8 cellular contexts compared by ENCODE assay signal in the genomic region with DNA sequence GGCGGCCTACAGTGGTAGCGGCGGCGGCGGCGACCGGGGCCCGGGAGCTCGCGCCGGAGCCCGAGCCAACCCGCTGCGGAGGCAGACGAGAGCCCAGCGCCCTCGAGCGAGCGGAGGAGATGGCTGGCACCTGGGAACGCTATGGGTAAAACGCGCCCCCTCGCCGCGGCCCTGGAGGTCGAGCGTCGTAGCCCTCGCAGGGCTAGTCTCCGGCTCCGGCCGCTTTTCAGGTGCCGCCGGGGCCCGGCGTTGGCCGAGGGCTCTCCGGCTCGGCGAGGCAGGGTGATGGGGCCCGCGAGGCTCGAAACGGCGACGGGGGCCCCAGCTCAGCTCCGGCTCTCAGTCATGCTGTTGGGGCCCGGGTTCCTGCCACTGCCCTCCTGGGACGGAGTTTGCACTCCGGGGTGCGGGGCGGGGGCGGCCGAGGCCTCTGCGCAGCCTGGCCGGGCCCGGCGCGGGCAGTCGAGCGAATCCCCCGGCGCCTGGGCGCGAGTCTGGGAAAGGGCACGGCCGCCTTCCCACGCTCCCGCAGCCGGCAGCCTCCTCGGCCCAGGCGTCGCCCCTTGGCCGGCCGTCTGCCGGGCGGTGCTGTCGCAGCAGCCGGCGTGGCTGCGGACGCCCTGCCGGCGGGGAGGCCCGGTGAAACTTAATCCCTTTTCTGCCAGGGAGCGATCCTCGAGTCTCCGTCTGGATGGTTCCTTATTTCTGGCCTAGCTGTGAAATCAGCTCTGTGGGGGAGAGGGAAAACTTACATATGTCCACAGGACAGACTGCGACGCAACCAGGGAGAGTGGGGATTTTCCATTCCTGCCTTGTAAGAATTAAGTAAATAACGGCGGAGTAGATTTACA. TPM values are rescaled to one million over a fixed set of nuclear protein-coding genes. Genes with fewer than 3 reads are reported as not detected.
DNase-seq lines count a peak whose midpoint lies in the region; ATAC-seq and TF ChIP-seq lines count a peak whose summit lies in the region.

No MANE protein-coding gene starts in this region.

- 58% methylated on average over 85 of the region's 92 CpGs; no CpG with 5 or more reads in 1 of the 2 donors for WGBS in transverse colon (ENCODE audit: low coverage in 1 of 2), 2 donors

- H3K4me1 ChIP-seq in transverse colon: peaks cover 0 to 6% (median 2%) of the 10 kb centered on the region in 4 donors

- POLR2A ChIA-PET in GM10248 (lab: Yijun Ruan, JAX): no interaction called here

- TF ChIP-seq POLR2A in transverse colon (IDR thresholded peaks at IDR 0.05): no peak

- no peak overlapping the region for H3K27ac Mint-ChIP-seq in neural crest cell (ENCODE audit: unreplicated experiment)

- no peaks in the 10 kb centered on the region for H3K36me3 ChIP-seq in transverse colon

- TF ChIP-seq CTCF in GM10248 (IDR thresholded peaks at IDR 0.05; ENCODE audit: control extremely low read depth, extremely low read depth, low read depth, missing control alignments) (no peak), fibroblast of villous mesenchyme (IDR thresholded peaks at IDR 0.05; ENCODE audit: insufficient read depth, low read depth, low read length) (no peak), neural crest cell (conservative IDR thresholded peaks at IDR 0.05) (peak; percentile 9), transverse colon (IDR thresholded peaks at IDR 0.05) (no peak)

- no peak for TF ChIP-seq EP300 in transverse colon (IDR thresholded peaks at IDR 0.05; ENCODE audit: low read depth)

- H3K4me1 Mint-ChIP-seq in neural crest cell: peaks cover 15% of the 10 kb centered on the region

- H3K27ac ChIP-seq in transverse colon: peak overlapping the region; percentile 85 to 90 (median 88)

- H3K27me3 ChIP-seq in transverse colon: no peaks in the 10 kb centered on the region

- H3K4me3 ChIP-seq in fibroblast of villous mesenchyme (ENCODE audit: low read depth, low read length) (peak overlapping the region; percentile 57), transverse colon (peak overlapping the region; percentile 32 to 64 (median 47))

- H3K9me3 ChIP-seq in transverse colon: no peaks in the 10 kb centered on the region

- intact Hi-C loops in transverse colon (cut with DNase I; ENCODE audit: low total_unique reads): no loop called here

- peaks cover 31% of the 10 kb centered on the region for H3K27me3 Mint-ChIP-seq in neural crest cell (ENCODE audit: low read depth)

- peak; percentile 22 for ATAC-seq in HG02623 (IDR thresholded peaks at IDR 0.05; ENCODE audit: unreplicated experiment)

- H3K36me3 Mint-ChIP-seq in neural crest cell (ENCODE audit: low read depth): no peaks in the 10 kb centered on the region

- peak overlapping the region; percentile 79 for H3K4me3 Mint-ChIP-seq in neural crest cell

- DNase-seq in GM10248 (ENCODE audit: extremely low spot score) (peak; percentile 23), NCI-H524 (lab: John Stamatoyannopoulos, UW) (peak; percentile 50 to 85), fibroblast of villous mesenchyme (ENCODE audit: low read depth) (peak; percentile 81), neural crest cell (ENCODE audit: low read depth, low spot score) (peak; percentile 28), transverse colon (peak; percentile 14), NCI-H2029 (lab: John Stamatoyannopoulos, UW) (no peak)
- peak; percentile 5 for DNase-seq in activated effector memory CD4-positive, alpha-beta T cell treated with Interleukin-2 at 50 U/mL for 16 hours

- in situ Hi-C loops in transverse colon (cut with MboI; ENCODE audit: low pct_ligation_motif_present in 1 of 4, low pct_unique_long_range_greater_than_20kb in 1 of 4, low sequenced_read_pairs in 3 of 4): no loop called here

- H3K9me3 Mint-ChIP-seq in neural crest cell: peaks cover 3% of the 10 kb centered on the region

- CTCF ChIA-PET in GM10248 (lab: Yijun Ruan, JAX): no interaction called here

RNA-seq across cellular contexts. Expression of gene MID2, which starts 0.8 kb away (rescaled TPM):
- total RNA-seq in fibroblast of villous mesenchyme: 21.6 and 33.2 TPM in 2 replicates
- total RNA-seq in neural crest cell: 5.1 and 5.5 TPM in 2 replicates
- 10 to 100 TPM in 2 of 4 donors, 1 to 10 TPM in 2; 4.6 to 76.6 (median 12.8) TPM for total RNA-seq in transverse colon

RNA-seq across cellular contexts. Expression of gene NCBP2L, which starts 49.0 kb away (rescaled TPM):
- total RNA-seq in fibroblast of villous mesenchyme (not detected in 2 replicates), neural crest cell (not detected in 2 replicates), transverse colon (not detected)

RNA-seq across cellular contexts. Expression of gene TSC22D3, which starts 50.9 kb away (rescaled TPM):
- total RNA-seq in fibroblast of villous mesenchyme (16.0 and 25.8 TPM in 2 replicates), neural crest cell (22.3 and 23.2 TPM in 2 replicates), transverse colon (100 to 1,000 TPM; 146 to 349 (median 202) TPM)
